In genomic region chr3:4351872-4352271, GRCh38 we compare ENCODE assay signal across 14 cellular contexts. TPM values are rescaled to one million over a fixed set of nuclear protein-coding genes. Genes with fewer than 3 reads are reported as not detected.
DNase-seq lines count a peak whose midpoint lies in the region; ATAC-seq and TF ChIP-seq lines count a peak whose summit lies in the region.
"Had no signal": no experiment of that assay in that cellular context is flagged by ENCODE, and none has a peak within 500 bp of the region (broad histone marks: within the 10 kb centered on the region; RNA-seq: fewer than 3 reads in every experiment).

No MANE protein-coding gene starts in this region.

- no peaks in the 10 kb centered on the region for H3K27me3 Mint-ChIP-seq in activated CD4-positive, alpha-beta memory T cell treated with anti-CD3 and anti-CD28 coated beads for 36 hours

- in situ Hi-C loops in ACHN (cut with HindIII; ENCODE audit: low pct_ligation_motif_present, low pct_unique_long_range_greater_than_20kb, low sequenced_read_pairs) = no loop called here

- DNase-seq in left ventricle myocardium superior = no peak
- no peak for DNase-seq in right cardiac atrium
- DNase-seq in activated CD4-positive, alpha-beta memory T cell treated with anti-CD3 and anti-CD28 coated beads for 36 hours = no peak
- DNase-seq in lower lobe of right lung = no peak
- no peak for DNase-seq in uterus
- no peak for DNase-seq in RWPE1 (ENCODE audit: low spot score)
- no peak for DNase-seq in ACHN
- DNase-seq: activated effector memory CD4-positive, alpha-beta T cell treated with Interleukin-2 at 50 U/mL for 16 hours; cerebellar nuclear complex; NCI-H1930; NCI-H526; ovary had no signal

- H3K4me1 Mint-ChIP-seq in activated CD4-positive, alpha-beta memory T cell treated with anti-CD3 and anti-CD28 coated beads for 36 hours (ENCODE audit: low read depth) = peaks cover 21% of the 10 kb centered on the region

- no peaks in the 10 kb centered on the region for H3K27me3 ChIP-seq in right cardiac atrium (ENCODE audit: control insufficient read depth, insufficient read depth)
- H3K27me3 ChIP-seq in lower lobe of right lung (ENCODE audit: low read depth) = no peaks in the 10 kb centered on the region
- H3K27me3 ChIP-seq in uterus = no peaks in the 10 kb centered on the region
- H3K27me3 ChIP-seq: ovary had no signal

- H3K27ac Mint-ChIP-seq in activated CD4-positive, alpha-beta memory T cell treated with anti-CD3 and anti-CD28 coated beads for 36 hours = peak overlapping the region; percentile 92

- H3K9me3 ChIP-seq in right cardiac atrium (ENCODE audit: control insufficient read depth, low read length) (no peaks in the 10 kb centered on the region), lower lobe of right lung (no peaks in the 10 kb centered on the region), uterus (no peaks in the 10 kb centered on the region)
- H3K9me3 ChIP-seq: ovary had no signal

- peak overlapping the region; percentile 67 for H3K4me3 Mint-ChIP-seq in activated CD4-positive, alpha-beta memory T cell treated with anti-CD3 and anti-CD28 coated beads for 36 hours

- TF ChIP-seq CTCF in lower lobe of right lung (IDR thresholded peaks at IDR 0.05) = no peak
- no peak for TF ChIP-seq CTCF in uterus (IDR thresholded peaks at IDR 0.05)
- TF ChIP-seq CTCF in RWPE1 (conservative IDR thresholded peaks at IDR 0.05; ENCODE audit: low read depth) = no peak

- WGBS in right cardiac atrium = 87% methylated on average over 4 of the region's 4 CpGs

- H3K4me1 ChIP-seq in right cardiac atrium (ENCODE audit: control insufficient read depth, insufficient read depth, low read length) = no peaks in the 10 kb centered on the region
- H3K4me1 ChIP-seq in lower lobe of right lung = peaks cover 28% of the 10 kb centered on the region
- no peaks in the 10 kb centered on the region for H3K4me1 ChIP-seq in uterus

- no peak for TF ChIP-seq POLR2A in uterus (IDR thresholded peaks at IDR 0.05)

- H3K36me3 ChIP-seq in lower lobe of right lung (no peaks in the 10 kb centered on the region), uterus (no peaks in the 10 kb centered on the region)
- H3K36me3 ChIP-seq: ovary had no signal

- H3K9me3 Mint-ChIP-seq in activated CD4-positive, alpha-beta memory T cell treated with anti-CD3 and anti-CD28 coated beads for 36 hours = no peaks in the 10 kb centered on the region

- intact Hi-C loops in left ventricle myocardium superior (cut with micrococcal nuclease) (loop anchor here (2.0 kb wide), 1 partner anchor 281 kb away; no protein-coding TSS in a partner anchor), right cardiac atrium (cut with DNase I) (loop anchor here (2.0 to 10.0 kb wide), 4 partner anchors 113 to 281 kb away; partner anchors contain the start of genes ITPR1 (in 1 of the 4) and SUMF1 (in 1 of the 4)), lower lobe of right lung (cut with DNase I) (loop anchor here (10.0 kb wide), 1 partner anchor 283 kb away; no protein-coding TSS in a partner anchor), uterus (cut with DNase I; ENCODE audit: low total_unique reads) (loop anchor here (5.0 kb wide), 1 partner anchor 285 kb away; no protein-coding TSS in a partner anchor)
- intact Hi-C loops in activated CD4-positive, alpha-beta memory T cell treated with anti-CD3 and anti-CD28 coated beads for 36 hours (cut with micrococcal nuclease) = loop anchor here (1.0 to 5.0 kb wide), 12 partner anchors 35 to 705 kb away; partner anchors contain the start of gene ITPR1

- H3K27ac ChIP-seq in right cardiac atrium (ENCODE audit: low read length) (no peak overlapping the region), lower lobe of right lung (peak overlapping the region; percentile 72), uterus (peak overlapping the region; percentile 73 to 82), RWPE1 (no peak overlapping the region)
- H3K27ac ChIP-seq: KMS-11 had no signal

- CTCF ChIA-PET in activated CD4-positive, alpha-beta memory T cell treated with anti-CD3 and anti-CD28 coated beads for 36 hours (lab: Charles Lee) = interaction anchor here (0.6 to 4.5 kb wide), 27 partner anchors 9 to 360 kb away, joined by 3 to 131 read pairs (median 7); partner anchors contain the start of genes ITPR1 and SUMF1
- CTCF ChIA-PET in RWPE1 (lab: Yijun Ruan, JAX) = interaction anchor here (1.2 to 1.5 kb wide), 2 partner anchors 280 to 282 kb away, joined by 6 to 8 read pairs; no protein-coding TSS in a partner anchor

- peaks cover 1% of the 10 kb centered on the region for H3K36me3 Mint-ChIP-seq in activated CD4-positive, alpha-beta memory T cell treated with anti-CD3 and anti-CD28 coated beads for 36 hours

- H3K4me3 ChIP-seq in right cardiac atrium (ENCODE audit: low read length) = no peak overlapping the region
- no peak overlapping the region for H3K4me3 ChIP-seq in lower lobe of right lung
- no peak overlapping the region for H3K4me3 ChIP-seq in uterus

- ATAC-seq in left ventricle myocardium superior (peak; percentile 9), right cardiac atrium (no peak), lower lobe of right lung (peak in 1 of 2 donors; percentile 32), GM21825 (IDR thresholded peaks at IDR 0.05; ENCODE audit: unreplicated experiment) (no peak)

- POLR2A ChIA-PET in activated CD4-positive, alpha-beta memory T cell treated with anti-CD3 and anti-CD28 coated beads for 36 hours (lab: Charles Lee) = interaction anchor here (0.8 to 1.9 kb wide), 4 partner anchors 142 to 288 kb away, joined by 3 to 20 read pairs (median 4); partner anchors contain the start of gene ITPR1
- POLR2A ChIA-PET in RWPE1 (lab: Yijun Ruan, JAX; ENCODE audit: low non-redundant PET) = no interaction called here

RNA-seq across cellular contexts. Expression of gene SETMAR, which starts 48.7 kb away (rescaled TPM):
- total RNA-seq in left ventricle myocardium superior = 14.6 TPM
- total RNA-seq in right cardiac atrium = 10 to 100 TPM; 13.1 to 18.4 (median 17.3) TPM
- 18.1 TPM for polyA plus RNA-seq in right cardiac atrium
- 10 to 100 TPM; 11.7 to 13.8 TPM for total RNA-seq in activated CD4-positive, alpha-beta memory T cell treated with anti-CD3 and anti-CD28 coated beads for 36 hours
- 14.1 TPM for total RNA-seq in lower lobe of right lung
- 10 to 100 TPM; 32.3 to 37.6 (median 36.2) TPM for total RNA-seq in uterus

Comparison
In these comparisons a context has a peak if more than half of its experiments do, and no peak if none do; other contexts are left out.
1. H3K27ac ChIP-seq: peak in lower lobe of right lung (single experiment) and uterus (2 of 2); none in right cardiac atrium (single experiment) and RWPE1 (single experiment).